36 cellular contexts compared by ENCODE assay signal in genomic region chr7:25035274-25035673, GRCh38.
"Had no signal": no experiment of that assay in that cellular context is flagged by ENCODE, and none has a peak within 500 bp of the region (broad histone marks: within the 10 kb centered on the region; RNA-seq: fewer than 3 reads in every experiment).

No MANE protein-coding gene starts in this region.

- DNase-seq: Karpas-422, Kasumi-1, MG63, MM.1S, MV-4-11, NCI-H1048, NCI-H1092, NCI-H1092 treated with DMSO at 0.1 percent for 48 hours, NCI-H1105, NCI-H1105 treated with DMSO at 0.1 percent for 48 hours, NCI-H1417, NCI-H1417 treated with DMSO at 0.1 percent for 48 hours, NCI-H1436, NCI-H1436 treated with DMSO at 0.1 percent for 48 hours, NCI-H146, NCI-H1694, NCI-H1694 treated with DMSO at 0.1 percent for 48 hours, NCI-H187, NCI-H187 treated with DMSO at 0.1 percent for 48 hours, NCI-H1930, NCI-H2029, NCI-H2029 treated with DMSO at 0.1 percent for 48 hours, NCI-H2081, NCI-H2081 treated with DMSO at 0.1 percent for 48 hours, NCI-H2107, NCI-H2171, NCI-H2171 treated with DMSO at 0.1 percent for 48 hours, NCI-H2227 treated with DMSO at 0.1 percent for 48 hours, NCI-H226, NCI-H345, NCI-H446, NCI-H446 treated with DMSO at 0.1 percent for 48 hours, NCI-H510A, NCI-H510A treated with DMSO at 0.1 percent for 48 hours, NCI-H524 had no signal

- H3K4me2 ChIP-seq: KMS-11 had no signal

- H3K27me3 ChIP-seq: MG63 had no signal

- H3K4me3 ChIP-seq: MG63 had no signal

- H3K36me3 ChIP-seq: MG63 had no signal

- H3K27ac ChIP-seq: KMS-11 had no signal

- H3K9ac ChIP-seq: KMS-11 had no signal
